ENCODE assay signal across 2 cellular contexts in genomic region chr1:87712261-87712674, GRCh38.
TF ChIP-seq lines count a peak whose summit lies in the region.

No MANE protein-coding gene starts in this region.

TF ChIP-seq in IMR-90, 13 proteins besides CTCF, POLR2A, EP300 and RAD21 (continued from another document):
- no peak for TF ChIP-seq USF2 (IDR thresholded peaks at IDR 0.05; ENCODE audit: low read depth, low read length)
- no peak for TF ChIP-seq NFE2L2 (IDR thresholded peaks at IDR 0.05; ENCODE audit: low read depth, low read length)
- no peak for TF ChIP-seq RCOR1 (IDR thresholded peaks at IDR 0.05; ENCODE audit: insufficient replicate concordance, low read length)
- TF ChIP-seq CEBPB (IDR thresholded peaks at IDR 0.05; ENCODE audit: low read depth, low read length) = no peak
- no peak for TF ChIP-seq MAFK (IDR thresholded peaks at IDR 0.05; ENCODE audit: low read depth, low read length)
- no peak for TF ChIP-seq ELK1 (IDR thresholded peaks at IDR 0.05; ENCODE audit: borderline replicate concordance, low read depth, low read length)
- no peak for TF ChIP-seq RFX5 (IDR thresholded peaks at IDR 0.05; ENCODE audit: low read depth, low read length)
- TF ChIP-seq MAZ (IDR thresholded peaks at IDR 0.05; ENCODE audit: borderline replicate concordance, low read depth, low read length) = no peak
- TF ChIP-seq CHD1 (IDR thresholded peaks at IDR 0.05; ENCODE audit: low read depth, low read length) = no peak

TF ChIP-seq in K562, 482 proteins besides CTCF, POLR2A, EP300 and RAD21 (continued from another document):
- TF ChIP-seq PKNOX1 (IDR thresholded peaks at IDR 0.05) (peak; percentile 59), MCM5 (IDR thresholded peaks at IDR 0.05; ENCODE audit: low read depth) (no peak), MECOM (CRISPR knock-in tag; IDR thresholded peaks at IDR 0.05) (peak; percentile 79; the same call in 1 of the 2 replicates), MAFG (tag; conservative IDR thresholded peaks at IDR 0.05) (peak; percentile 28; the same call in 1 of the 2 replicates), MEIS2 (IDR thresholded peaks at IDR 0.05; ENCODE audit: partially characterized antibody) (peak; percentile 80), FOXP1 (CRISPR knock-in tag; IDR thresholded peaks at IDR 0.05) (no peak), FOXA3 (CRISPR knock-in tag; conservative IDR thresholded peaks at IDR 0.05 in 1 of 2, IDR thresholded peaks at IDR 0.05 in 1 of 2) (no peak)
